In the genomic region with DNA sequence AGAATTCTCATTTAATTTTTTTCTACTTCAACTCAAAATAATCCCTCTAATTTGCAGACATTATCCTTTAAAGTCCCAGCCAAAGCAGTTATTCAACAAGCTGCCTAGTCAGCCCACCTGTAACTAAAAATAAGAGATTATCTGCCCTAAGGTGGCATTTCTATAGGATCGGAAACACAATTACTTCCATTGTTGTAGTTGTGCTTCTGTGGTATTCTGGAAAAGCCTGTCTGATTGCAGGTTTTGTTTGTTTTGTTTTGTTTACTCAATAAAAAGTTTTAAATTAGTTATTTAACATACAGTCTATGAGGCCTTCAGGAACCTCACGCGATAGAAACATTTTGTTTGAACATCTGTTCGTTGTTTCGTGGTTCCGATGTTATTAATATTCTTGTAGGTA, we compare ENCODE assay signal across 1 cellular context.
TF ChIP-seq lines count a peak whose summit lies in the region.

No MANE protein-coding gene starts in this region.

TF ChIP-seq in SK-N-SH treated with all-trans-retinoic acid at 6 μM for 48 hours, 23 proteins besides CTCF, POLR2A, EP300 and RAD21 (continued from another document):
- TF ChIP-seq, protein P1, sequence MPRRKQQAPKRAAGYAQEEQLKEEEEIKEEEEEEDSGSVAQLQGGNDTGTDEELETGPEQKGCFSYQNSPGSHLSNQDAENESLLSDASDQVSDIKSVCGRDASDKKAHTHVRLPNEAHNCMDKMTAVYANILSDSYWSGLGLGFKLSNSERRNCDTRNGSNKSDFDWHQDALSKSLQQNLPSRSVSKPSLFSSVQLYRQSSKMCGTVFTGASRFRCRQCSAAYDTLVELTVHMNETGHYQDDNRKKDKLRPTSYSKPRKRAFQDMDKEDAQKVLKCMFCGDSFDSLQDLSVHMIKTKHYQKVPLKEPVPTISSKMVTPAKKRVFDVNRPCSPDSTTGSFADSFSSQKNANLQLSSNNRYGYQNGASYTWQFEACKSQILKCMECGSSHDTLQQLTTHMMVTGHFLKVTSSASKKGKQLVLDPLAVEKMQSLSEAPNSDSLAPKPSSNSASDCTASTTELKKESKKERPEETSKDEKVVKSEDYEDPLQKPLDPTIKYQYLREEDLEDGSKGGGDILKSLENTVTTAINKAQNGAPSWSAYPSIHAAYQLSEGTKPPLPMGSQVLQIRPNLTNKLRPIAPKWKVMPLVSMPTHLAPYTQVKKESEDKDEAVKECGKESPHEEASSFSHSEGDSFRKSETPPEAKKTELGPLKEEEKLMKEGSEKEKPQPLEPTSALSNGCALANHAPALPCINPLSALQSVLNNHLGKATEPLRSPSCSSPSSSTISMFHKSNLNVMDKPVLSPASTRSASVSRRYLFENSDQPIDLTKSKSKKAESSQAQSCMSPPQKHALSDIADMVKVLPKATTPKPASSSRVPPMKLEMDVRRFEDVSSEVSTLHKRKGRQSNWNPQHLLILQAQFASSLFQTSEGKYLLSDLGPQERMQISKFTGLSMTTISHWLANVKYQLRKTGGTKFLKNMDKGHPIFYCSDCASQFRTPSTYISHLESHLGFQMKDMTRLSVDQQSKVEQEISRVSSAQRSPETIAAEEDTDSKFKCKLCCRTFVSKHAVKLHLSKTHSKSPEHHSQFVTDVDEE (CRISPR knock-in tag; IDR thresholded peaks at IDR 0.05) = no peak
